Comparison of ENCODE assay signal across 6 cellular contexts in genomic region chr4:77958897-77959296, GRCh38.
"Had no signal": no experiment of that assay in that cellular context is flagged by ENCODE, and none has a peak within 500 bp of the region (broad histone marks: within the 10 kb centered on the region; RNA-seq: fewer than 3 reads in every experiment).

No MANE protein-coding gene starts in this region.

- H3K9me3 ChIP-seq: MG63 had no signal

- H3K27ac ChIP-seq: KMS-11 had no signal

- H3K4me3 ChIP-seq: MG63 had no signal

- H3K36me3 ChIP-seq: MG63 had no signal

- DNase-seq: MG63, NCI-H1048, NCI-H187 treated with DMSO at 0.1 percent for 48 hours, NCI-H2227 treated with DMSO at 0.1 percent for 48 hours, NCI-H226 had no signal

- H3K4me2 ChIP-seq: KMS-11 had no signal

- H3K9ac ChIP-seq: KMS-11 had no signal

- H3K27me3 ChIP-seq: MG63 had no signal
